Comparison of ENCODE assay signal across 21 cellular contexts in the genomic region with DNA sequence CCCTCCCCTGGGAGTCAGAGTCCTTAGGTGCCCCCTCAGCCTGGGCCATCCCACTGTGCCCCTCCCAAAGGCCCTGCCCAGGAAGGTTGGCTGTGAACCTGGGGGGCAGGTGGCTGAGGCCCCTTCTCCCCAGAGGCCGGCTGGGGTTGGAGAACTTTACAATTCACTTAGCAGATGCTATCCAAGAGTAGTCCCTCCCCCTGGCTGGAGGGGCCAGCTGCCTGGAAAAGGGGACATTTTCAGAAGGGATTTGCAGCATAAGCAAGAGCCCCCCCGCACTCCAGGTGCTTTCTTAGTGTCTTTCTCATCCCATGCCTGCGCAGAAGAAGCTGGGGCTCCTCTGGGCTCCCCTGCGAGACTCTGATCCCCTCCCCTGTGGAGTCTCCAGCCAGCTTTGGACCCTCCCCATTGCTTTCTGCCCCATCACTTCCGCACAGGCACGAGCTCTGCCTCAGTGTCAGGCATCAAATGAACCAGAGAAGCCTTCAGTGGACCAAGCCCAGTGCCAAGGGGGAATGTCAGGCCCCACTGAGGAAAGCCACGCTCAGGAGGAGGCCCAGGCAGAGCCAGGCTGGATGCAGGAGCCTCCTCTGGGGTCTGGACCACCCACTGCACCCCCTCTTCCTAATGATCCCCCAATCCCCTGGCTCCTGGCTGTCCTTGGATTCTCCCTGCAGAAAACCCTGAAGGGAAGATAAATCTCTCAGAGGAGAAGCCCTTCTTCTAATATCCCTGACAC. TPM values are rescaled to one million over a fixed set of nuclear protein-coding genes. Genes with fewer than 3 reads are reported as not detected.
DNase-seq lines count a peak whose midpoint lies in the region; ATAC-seq, FAIRE-seq and TF ChIP-seq lines count a peak whose summit lies in the region.
"Had no signal": no experiment of that assay in that cellular context is flagged by ENCODE, and none has a peak within 500 bp of the region (broad histone marks: within the 10 kb centered on the region; RNA-seq: fewer than 3 reads in every experiment).

No MANE protein-coding gene starts in this region.

- H3K9me3 ChIP-seq in CD4-positive, alpha-beta T cell (ENCODE audit: control insufficient read depth, low read length) = no peaks in the 10 kb centered on the region
- H3K9me3 ChIP-seq: neutrophil, thoracic aorta had no signal

- peak overlapping the region; percentile 77 for H3K27ac Mint-ChIP-seq in activated CD4-positive, alpha-beta T cell treated with anti-CD3 and anti-CD28 coated beads, Interleukin-2, amount 10 ng/mL, durations not matched to agents 7 days and 5 days
- peak overlapping the region; percentile 90 for H3K27ac Mint-ChIP-seq in CD4-positive, alpha-beta T cell
- peak overlapping the region; percentile 40 to 88 for H3K27ac Mint-ChIP-seq in activated naive CD4-positive, alpha-beta T cell treated with anti-CD3 and anti-CD28 coated beads, Interleukin-2, amount 50 U/mL, for 72 hours
- H3K27ac Mint-ChIP-seq: dendritic cell treated with granulocyte-macrophage colony-stimulating factor and Interleukin-4, amounts not matched to agents 40 ng/mL and 50 ng/mL, for 4 days had no signal

- no peak for FAIRE-seq in H54 (lab: Jason Lieb, UNC)
- FAIRE-seq: endothelial cell of umbilical vein, TTC549 had no signal

- POLR2A ChIA-PET in activated CD4-positive, alpha-beta T cell treated with anti-CD3 and anti-CD28 coated beads, Interleukin-2, amount 10 ng/mL, durations not matched to agents 7 days and 5 days (lab: Charles Lee) = no interaction called here
- POLR2A ChIA-PET in CD4-positive, alpha-beta T cell (lab: Charles Lee) = interaction anchor here (1.2 to 3.3 kb wide), 9 partner anchors 9 to 52 kb away, joined by 4 to 15 read pairs (median 7); no protein-coding TSS in a partner anchor

- ATAC-seq in CD4-positive, alpha-beta T cell (ENCODE audit: poor library complexity) = peak; percentile 14
- ATAC-seq in activated naive CD4-positive, alpha-beta T cell treated with anti-CD3 and anti-CD28 coated beads, Interleukin-2, amount 50 U/mL, for 72 hours = no peak
- ATAC-seq: left lobe of liver had no signal

- WGBS in lower leg skin, 2 donors = 90 to 94% methylated on average over 6 of the region's 7 CpGs

- no peak overlapping the region for H3K27ac ChIP-seq in CD4-positive, alpha-beta T cell (ENCODE audit: low read depth, low read length)
- H3K27ac ChIP-seq: neutrophil, thoracic aorta had no signal

- TF ChIP-seq CTCF in CD4-positive, alpha-beta T cell (IDR thresholded peaks at IDR 0.05) = no peak
- no peak for TF ChIP-seq CTCF in lower leg skin (IDR thresholded peaks at IDR 0.05)

- H3K9me3 Mint-ChIP-seq in activated CD4-positive, alpha-beta T cell treated with anti-CD3 and anti-CD28 coated beads, Interleukin-2, amount 10 ng/mL, durations not matched to agents 7 days and 5 days = no peaks in the 10 kb centered on the region
- no peaks in the 10 kb centered on the region for H3K9me3 Mint-ChIP-seq in CD4-positive, alpha-beta T cell
- H3K9me3 Mint-ChIP-seq in activated naive CD4-positive, alpha-beta T cell treated with anti-CD3 and anti-CD28 coated beads, Interleukin-2, amount 50 U/mL, for 72 hours = no peaks in the 10 kb centered on the region
- H3K9me3 Mint-ChIP-seq: dendritic cell treated with granulocyte-macrophage colony-stimulating factor and Interleukin-4, amounts not matched to agents 40 ng/mL and 50 ng/mL, for 4 days; IgD-negative memory B cell had no signal

- H3K27me3 ChIP-seq in CD4-positive, alpha-beta T cell (ENCODE audit: control insufficient read depth, insufficient read depth, low read length) = no peaks in the 10 kb centered on the region
- H3K27me3 ChIP-seq: neutrophil had no signal

- H3K4me3 Mint-ChIP-seq in activated CD4-positive, alpha-beta T cell treated with anti-CD3 and anti-CD28 coated beads, Interleukin-2, amount 10 ng/mL, durations not matched to agents 7 days and 5 days = no peak overlapping the region
- H3K4me3 Mint-ChIP-seq in CD4-positive, alpha-beta T cell = peak overlapping the region; percentile 62
- H3K4me3 Mint-ChIP-seq: dendritic cell treated with granulocyte-macrophage colony-stimulating factor and Interleukin-4, amounts not matched to agents 40 ng/mL and 50 ng/mL, for 4 days; IgD-negative memory B cell had no signal

- H3K36me3 Mint-ChIP-seq in activated CD4-positive, alpha-beta T cell treated with anti-CD3 and anti-CD28 coated beads, Interleukin-2, amount 10 ng/mL, durations not matched to agents 7 days and 5 days (ENCODE audit: low read depth) = peaks cover 8% of the 10 kb centered on the region
- H3K36me3 Mint-ChIP-seq in CD4-positive, alpha-beta T cell (ENCODE audit: low read depth) = peaks cover 9% of the 10 kb centered on the region
- peaks cover 0 to 14% of the 10 kb centered on the region in 2 donors for H3K36me3 Mint-ChIP-seq in activated naive CD4-positive, alpha-beta T cell treated with anti-CD3 and anti-CD28 coated beads, Interleukin-2, amount 50 U/mL, for 72 hours
- H3K36me3 Mint-ChIP-seq: IgD-negative memory B cell had no signal

- intact Hi-C loops in CD4-positive, alpha-beta T cell (cut with DNase I, micrococcal nuclease) = no loop called here
- intact Hi-C loops in posterior vena cava (cut with DNase I) = loop anchor here in 1 of 2 donors (10.0 kb wide), 1 partner anchor 144 kb away; no protein-coding TSS in a partner anchor
- intact Hi-C loops in lower leg skin (cut with DNase I; ENCODE audit: low total_unique reads) = no loop called here

- peaks cover 31% of the 10 kb centered on the region for H3K4me1 Mint-ChIP-seq in activated CD4-positive, alpha-beta T cell treated with anti-CD3 and anti-CD28 coated beads, Interleukin-2, amount 10 ng/mL, durations not matched to agents 7 days and 5 days
- H3K4me1 Mint-ChIP-seq in CD4-positive, alpha-beta T cell (ENCODE audit: low read depth) = peaks cover 53% of the 10 kb centered on the region

- H3K27me3 Mint-ChIP-seq in activated CD4-positive, alpha-beta T cell treated with anti-CD3 and anti-CD28 coated beads, Interleukin-2, amount 10 ng/mL, durations not matched to agents 7 days and 5 days = no peaks in the 10 kb centered on the region
- no peaks in the 10 kb centered on the region for H3K27me3 Mint-ChIP-seq in CD4-positive, alpha-beta T cell
- H3K27me3 Mint-ChIP-seq: IgD-negative memory B cell had no signal

- DNase-seq in activated CD4-positive, alpha-beta T cell treated with anti-CD3 and anti-CD28 coated beads, Interleukin-2, amount 10 ng/mL, durations not matched to agents 7 days and 5 days = no peak
- DNase-seq in activated CD4-positive, alpha-beta T cell treated with anti-CD3 and anti-CD28 coated beads for 4 hours = no peak
- peak in 1 of 10 experiments; percentile 33 for DNase-seq in CD4-positive, alpha-beta T cell
- DNase-seq in activated naive CD4-positive, alpha-beta T cell treated with anti-CD3 and anti-CD28 coated beads, Interleukin-2, amount 50 U/mL, for 72 hours (ENCODE audit: low spot score in 2 of 2) = no peak
- DNase-seq in posterior vena cava (ENCODE audit: low spot score) = peak; percentile 57
- DNase-seq in H54 (ENCODE audit: insufficient read length, low spot score) = no peak
- no peak for DNase-seq in SHP77 treated with DMSO at 0.1 percent for 48 hours (lab: John Stamatoyannopoulos, UW)
- DNase-seq in lower leg skin (ENCODE audit: low spot score in 2 of 2) = no peak
- DNase-seq: activated CD4-positive, alpha-beta T cell treated with anti-CD3 and anti-CD28 coated beads, Interleukin-2, amount 50 U/mL, for 4 hours; GDM1; NCI-H1417; SW 1271 had no signal

- CTCF ChIA-PET in activated CD4-positive, alpha-beta T cell treated with anti-CD3 and anti-CD28 coated beads, Interleukin-2, amount 10 ng/mL, durations not matched to agents 7 days and 5 days (lab: Charles Lee) = interaction anchor here (1.1 to 6.3 kb wide), 4 partner anchors 8 to 88 kb away, joined by 3 to 44 read pairs (median 4); no protein-coding TSS in a partner anchor
- CTCF ChIA-PET in CD4-positive, alpha-beta T cell (lab: Charles Lee) = interaction anchor here (0.8 to 2.2 kb wide), 5 partner anchors 9 to 290 kb away, joined by 3 to 9 read pairs (median 3); no protein-coding TSS in a partner anchor

- no peak for TF ChIP-seq POLR2A in H54 (IDR thresholded peaks at IDR 0.05; ENCODE audit: low read depth, low read length)
- no peak for TF ChIP-seq POLR2A in lower leg skin (IDR thresholded peaks at IDR 0.05)

- no peak overlapping the region for H3K4me3 ChIP-seq in lower leg skin (ENCODE audit: low read depth, poor library complexity, severe bottlenecking)
- H3K4me3 ChIP-seq: thoracic aorta had no signal

RNA-seq across cellular contexts. Expression of a gene that starts 3.7 kb away (rescaled TPM):
- total RNA-seq in activated CD4-positive, alpha-beta T cell treated with anti-CD3 and anti-CD28 coated beads, Interleukin-2, amount 10 ng/mL, durations not matched to agents 7 days and 5 days = 10 to 100 TPM; 10.1 to 10.2 TPM
- 1 to 10 TPM; 1.9 to 2.1 TPM for total RNA-seq in CD4-positive, alpha-beta T cell
- total RNA-seq in activated naive CD4-positive, alpha-beta T cell treated with anti-CD3 and anti-CD28 coated beads, Interleukin-2, amount 50 U/mL, for 72 hours = 10 to 100 TPM in 1 of 2 donors, 1 to 10 TPM in 1; 5.2 to 28.1 TPM
- total RNA-seq in posterior vena cava = not detected
- not detected for total RNA-seq in lower leg skin
- total RNA-seq: A673, endothelial cell of umbilical vein, left lobe of liver, MCF 10A, thoracic aorta had no signal

RNA-seq across cellular contexts. Expression of a gene that starts 20.5 kb away (rescaled TPM):
- total RNA-seq in activated CD4-positive, alpha-beta T cell treated with anti-CD3 and anti-CD28 coated beads, Interleukin-2, amount 10 ng/mL, durations not matched to agents 7 days and 5 days = 1 to 10 TPM; 7.6 to 8.3 TPM
- 10 to 100 TPM; 11.9 to 12.1 TPM for total RNA-seq in CD4-positive, alpha-beta T cell
- 10 to 100 TPM; 13.8 to 14.5 TPM for total RNA-seq in activated naive CD4-positive, alpha-beta T cell treated with anti-CD3 and anti-CD28 coated beads, Interleukin-2, amount 50 U/mL, for 72 hours
- total RNA-seq in posterior vena cava = 1 to 10 TPM; 1.8 to 6.3 TPM
- 1 to 10 TPM in 3 of 4 donors, under 1 TPM in 1; 0.81 to 8.9 (median 2.1) TPM for total RNA-seq in lower leg skin

RNA-seq across cellular contexts. Expression of a gene that starts 35.5 kb away (rescaled TPM):
- total RNA-seq in activated CD4-positive, alpha-beta T cell treated with anti-CD3 and anti-CD28 coated beads, Interleukin-2, amount 10 ng/mL, durations not matched to agents 7 days and 5 days = 1,000 to 10,000 TPM; 1,015 to 1,117 TPM
- total RNA-seq in CD4-positive, alpha-beta T cell = 100 to 1,000 TPM; 174 to 180 TPM
- total RNA-seq in activated naive CD4-positive, alpha-beta T cell treated with anti-CD3 and anti-CD28 coated beads, Interleukin-2, amount 50 U/mL, for 72 hours = 100 to 1,000 TPM; 655 to 769 TPM
- total RNA-seq in posterior vena cava = 10 to 100 TPM; 12.9 to 17.5 TPM
- total RNA-seq in lower leg skin = 1 to 10 TPM; 2.6 to 8.6 (median 6.7) TPM

RNA-seq across cellular contexts. Expression of a gene that starts 58.9 kb away (rescaled TPM):
- total RNA-seq in activated CD4-positive, alpha-beta T cell treated with anti-CD3 and anti-CD28 coated beads, Interleukin-2, amount 10 ng/mL, durations not matched to agents 7 days and 5 days = 100 to 1,000 TPM; 100 to 115 TPM
- 10 to 100 TPM; 47.5 to 49.6 TPM for total RNA-seq in CD4-positive, alpha-beta T cell
- 100 to 1,000 TPM; 170 to 253 TPM for total RNA-seq in activated naive CD4-positive, alpha-beta T cell treated with anti-CD3 and anti-CD28 coated beads, Interleukin-2, amount 50 U/mL, for 72 hours
- total RNA-seq in posterior vena cava (1 to 10 TPM; 1.2 to 1.3 TPM), lower leg skin (10 to 100 TPM in 1 of 4 donors, 1 to 10 TPM in 3; 6.1 to 15.9 (median 8.8) TPM)
- total RNA-seq: endothelial cell of umbilical vein, MCF 10A had no signal

Comparison
In these comparisons a context has a peak if more than half of its experiments do, and no peak if none do; other contexts are left out.
1. RNA of a gene that starts 35.5 kb away (total RNA-seq): 1,015 to 1,117 TPM in activated CD4-positive, alpha-beta T cell treated with anti-CD3 and anti-CD28 coated beads, Interleukin-2, amount 10 ng/mL, durations not matched to agents 7 days and 5 days, 655 to 769 TPM in activated naive CD4-positive, alpha-beta T cell treated with anti-CD3 and anti-CD28 coated beads, Interleukin-2, amount 50 U/mL, for 72 hours and 174 to 180 TPM in CD4-positive, alpha-beta T cell; 12.9 to 17.5 TPM in posterior vena cava and 2.6 to 8.6 TPM in lower leg skin; every median in the first group is over 4 times any median in the second.
2. Peak in every context shown above with its lines, with median percentiles within 50 percentile points of each other: H3K27ac Mint-ChIP-seq.